Comparison of ENCODE assay signal across 24 cellular contexts in genomic region chr12:31257784-31258183, GRCh38.
DNase-seq lines count a peak whose midpoint lies in the region; ATAC-seq and TF ChIP-seq lines count a peak whose summit lies in the region.
"Had no signal": no experiment of that assay in that cellular context is flagged by ENCODE, and none has a peak within 500 bp of the region (broad histone marks: within the 10 kb centered on the region; RNA-seq: fewer than 3 reads in every experiment).

No MANE protein-coding gene starts in this region.

- no peaks in the 10 kb centered on the region for H3K36me3 Mint-ChIP-seq in endodermal cell (ENCODE audit: low read depth)
- H3K36me3 Mint-ChIP-seq: CD14-positive monocyte; CD4-positive, alpha-beta memory T cell; CD4-positive, CD25-positive, alpha-beta regulatory T cell; CD8-positive, alpha-beta memory T cell had no signal

- 67 to 73% methylated on average over 3 to 6 of the region's 6 CpGs for WGBS in endodermal cell (ENCODE audit: insufficient coverage in 1 of 2, insufficient read length in 1 of 2), 2 experiments
- no CpG with 5 or more reads among the region's 6 CpGs for WGBS in neuronal stem cell (ENCODE audit: extremely low coverage in 2 of 2, insufficient read length in 2 of 2, insufficient replicate concordance in 1 of 2), 2 donors

- H3K36me3 ChIP-seq in endodermal cell (ENCODE audit: control insufficient read depth, insufficient read depth, low read length) (no peaks in the 10 kb centered on the region), neuronal stem cell (replicated peaks in 1 of 2; ENCODE audit: control insufficient read depth in 2 of 2, insufficient read depth in 2 of 2, low read length in 2 of 2) (no peaks in the 10 kb centered on the region)
- H3K36me3 ChIP-seq: BE2C, BLaER1 had no signal

- H2AFZ ChIP-seq in neuronal stem cell (ENCODE audit: low read length): no peak overlapping the region

- H3K4me3 Mint-ChIP-seq in endodermal cell: no peak overlapping the region
- H3K4me3 Mint-ChIP-seq: CD14-positive monocyte; CD4-positive, alpha-beta memory T cell; CD4-positive, CD25-positive, alpha-beta regulatory T cell; CD8-positive, alpha-beta memory T cell had no signal

- no peak overlapping the region for H3K4me2 ChIP-seq in neuronal stem cell (ENCODE audit: insufficient read depth, low read length, poor library complexity, severe bottlenecking)
- H3K4me2 ChIP-seq: BLaER1 had no signal

- no peak overlapping the region for H3K4ac ChIP-seq in neuronal stem cell (ENCODE audit: low read length)

- peak; percentile 55 for TF ChIP-seq CTCF in endodermal cell (conservative IDR thresholded peaks at IDR 0.05)

- peaks cover 10% of the 10 kb centered on the region for H3K4me1 Mint-ChIP-seq in endodermal cell
- H3K4me1 Mint-ChIP-seq: CD4-positive, alpha-beta memory T cell; CD4-positive, CD25-positive, alpha-beta regulatory T cell; CD8-positive, alpha-beta memory T cell had no signal

- H4K8ac ChIP-seq in neuronal stem cell (ENCODE audit: low read depth, low read length): no peak overlapping the region

- no peak for ATAC-seq in HG02759 (IDR thresholded peaks at IDR 0.05; ENCODE audit: unreplicated experiment)
- ATAC-seq: GM12878 had no signal

- no peak overlapping the region for H3K18ac ChIP-seq in neuronal stem cell (ENCODE audit: low read length)

- H4K91ac ChIP-seq in neuronal stem cell (ENCODE audit: low read depth, low read length, poor library complexity): no peak overlapping the region

- no peaks in the 10 kb centered on the region for H3K79me1 ChIP-seq in neuronal stem cell (ENCODE audit: low read depth, low read length)

- no peaks in the 10 kb centered on the region for H3K9me3 ChIP-seq in endodermal cell (ENCODE audit: control insufficient read depth, low read length)
- no peaks in the 10 kb centered on the region for H3K9me3 ChIP-seq in neuronal stem cell (replicated peaks in 1 of 2; ENCODE audit: control insufficient read depth in 2 of 2, insufficient read depth in 1 of 2, low read depth in 1 of 2, low read length in 2 of 2)
- H3K9me3 ChIP-seq: BE2C, BLaER1 had no signal

- H2BK120ac ChIP-seq in neuronal stem cell (ENCODE audit: low read depth, low read length): no peak overlapping the region

- H3K23ac ChIP-seq in neuronal stem cell (ENCODE audit: low read depth, low read length, poor library complexity): no peak overlapping the region

- no peak overlapping the region for H3K14ac ChIP-seq in neuronal stem cell (ENCODE audit: low read length)

- H2BK12ac ChIP-seq in neuronal stem cell (ENCODE audit: low read length): no peak overlapping the region

- no peak overlapping the region for H2BK5ac ChIP-seq in neuronal stem cell (ENCODE audit: low read length)

- H3K27ac Mint-ChIP-seq in endodermal cell: no peak overlapping the region
- H3K27ac Mint-ChIP-seq: CD4-positive, alpha-beta memory T cell; CD4-positive, CD25-positive, alpha-beta regulatory T cell; CD8-positive, alpha-beta memory T cell had no signal

- H3K27ac ChIP-seq in endodermal cell (ENCODE audit: low read depth, low read length) (no peak overlapping the region), neuronal stem cell (replicated peaks; ENCODE audit: low read length) (no peak overlapping the region)
- H3K27ac ChIP-seq: BLaER1 had no signal

- H3K4me1 ChIP-seq in endodermal cell (ENCODE audit: control insufficient read depth, insufficient read depth, low read length): no peaks in the 10 kb centered on the region
- H3K4me1 ChIP-seq in neuronal stem cell (ENCODE audit: control insufficient read depth in 2 of 2, insufficient read depth in 1 of 2, low read depth in 1 of 2, low read length in 2 of 2): no peaks in the 10 kb centered on the region
- H3K4me1 ChIP-seq: BE2C, BLaER1 had no signal

- no peaks in the 10 kb centered on the region for H3K27me3 Mint-ChIP-seq in endodermal cell (ENCODE audit: insufficient read depth)
- H3K27me3 Mint-ChIP-seq: CD8-positive, alpha-beta memory T cell had no signal

- H2BK15ac ChIP-seq in neuronal stem cell (ENCODE audit: low read length): no peak overlapping the region

- no peaks in the 10 kb centered on the region for H3K9me3 Mint-ChIP-seq in endodermal cell
- H3K9me3 Mint-ChIP-seq: CD14-positive monocyte; CD4-positive, alpha-beta memory T cell; CD8-positive, alpha-beta memory T cell had no signal

- DNase-seq in MV-4-11 (lab: John Stamatoyannopoulos, UW): peak; percentile 50
- DNase-seq in endodermal cell: peak; percentile 53
- peak; percentile 82 for DNase-seq in mesenteric fat pad (ENCODE audit: low spot score)
- no peak for DNase-seq in neuronal stem cell (ENCODE audit: low spot score)
- DNase-seq in hypothalamus (lab: John Stamatoyannopoulos, UW): no peak
- DNase-seq: 8988T; ACHN; BE2C; C1 segment of cervical spinal cord; CD4-positive, alpha-beta memory T cell; CD4-positive, CD25-positive, alpha-beta regulatory T cell; CD8-positive, alpha-beta memory T cell; COR-L47; DMS 273 treated with DMSO at 0.1 percent for 48 hours; DMS153; DMS53; DMS79; DND-41; EL; GDM1 had no signal

- H2AK5ac ChIP-seq in neuronal stem cell (ENCODE audit: low read depth, low read length): no peak overlapping the region

- H3K9ac ChIP-seq in endodermal cell (ENCODE audit: extremely low read depth, low read length, poor library complexity, severe bottlenecking): no peak overlapping the region
- no peak overlapping the region for H3K9ac ChIP-seq in neuronal stem cell (ENCODE audit: low read depth, low read length, poor library complexity)
- H3K9ac ChIP-seq: BLaER1 had no signal

- H3K27me3 ChIP-seq in endodermal cell (ENCODE audit: control insufficient read depth, insufficient read depth, low read length, poor library complexity, severe bottlenecking) (no peaks in the 10 kb centered on the region), neuronal stem cell (ENCODE audit: control insufficient read depth in 3 of 3, insufficient read depth in 3 of 3, low read depth in 1 of 3, low read length in 3 of 3) (no peaks in the 10 kb centered on the region)
- H3K27me3 ChIP-seq: BE2C, BLaER1 had no signal

- H3K4me3 ChIP-seq in endodermal cell (ENCODE audit: low read length) (no peak overlapping the region), neuronal stem cell (ENCODE audit: low read length in 2 of 2) (no peak overlapping the region)
- H3K4me3 ChIP-seq: BLaER1, GM12878 had no signal

Comparison
In these comparisons a context has a peak if more than half of its experiments do, and no peak if none do; other contexts are left out.
1. DNase-seq: peak in MV-4-11 (single experiment), endodermal cell (single experiment) and mesenteric fat pad (single experiment); none in neuronal stem cell (single experiment) and hypothalamus (0 of 51).